17 cellular contexts compared by ENCODE assay signal in the genomic region with DNA sequence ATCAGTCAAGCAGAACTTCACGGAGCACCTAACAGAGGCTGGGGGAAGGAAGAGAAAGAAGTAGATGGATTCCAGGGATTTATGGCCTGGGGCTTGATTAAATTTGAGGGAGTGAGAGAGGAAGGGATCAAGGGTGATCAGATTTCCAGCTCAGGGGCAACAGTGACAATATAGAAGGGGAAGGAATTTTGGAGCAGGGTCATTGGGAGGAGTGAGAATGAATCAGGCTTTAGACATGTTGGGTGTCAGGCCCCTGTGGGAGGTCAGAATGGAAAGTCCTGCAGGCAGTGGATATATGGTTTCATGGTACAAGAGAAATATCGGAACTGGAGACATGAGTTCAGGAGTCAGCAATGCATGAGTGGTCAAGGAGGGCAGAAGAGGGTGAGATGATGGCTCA.
"Had no signal": no experiment of that assay in that cellular context is flagged by ENCODE, and none has a peak within 500 bp of the region (broad histone marks: within the 10 kb centered on the region; RNA-seq: fewer than 3 reads in every experiment).

No MANE protein-coding gene starts in this region.

- H3K27ac Mint-ChIP-seq: activated naive CD8-positive, alpha-beta T cell treated with anti-CD3 and anti-CD28 coated beads, Interleukin-2, amount 10 ng/mL, durations not matched to agents 7 days and 5 days had no signal

- H3K27me3 ChIP-seq: hepatocyte, upper lobe of right lung had no signal

- H3K36me3 ChIP-seq: esophagus muscularis mucosa, spleen, thoracic aorta, upper lobe of right lung had no signal

- ATAC-seq: sciatic nerve had no signal

- H3K79me2 ChIP-seq: hepatocyte had no signal

- H3K27ac ChIP-seq: coronary artery, esophagus muscularis mucosa, hepatocyte, spleen, thoracic aorta, upper lobe of right lung had no signal

- H3K9me3 ChIP-seq: esophagus muscularis mucosa, spleen, thoracic aorta, upper lobe of right lung had no signal

- DNase-seq: activated CD4-positive, CD25-positive, alpha-beta regulatory T cell treated with anti-CD3 and anti-CD28 coated beads, Interleukin-2, amount 50 U/mL, for 72 hours; activated naive CD4-positive, alpha-beta T cell; activated naive CD8-positive, alpha-beta T cell treated with anti-CD3 and anti-CD28 coated beads, Interleukin-2, amount 10 ng/mL, durations not matched to agents 7 days and 5 days; activated T-cell treated with anti-CD3 and anti-CD28 coated beads for 4 hours; kidney glomerular epithelial cell; spleen; stimulated activated CD4-positive, alpha-beta T cell treated with anti-CD3 and anti-CD28 coated beads, Interleukin-1b, Interleukin-23, amount 100 ng/mL, for 48 hours; T-helper 9 cell; upper lobe of right lung had no signal

- H3K4me3 ChIP-seq: coronary artery, esophagus muscularis mucosa, hepatocyte, spleen, thoracic aorta, upper lobe of right lung had no signal

- H3K4me2 ChIP-seq: hepatocyte had no signal

- H3K36me3 Mint-ChIP-seq: activated naive CD8-positive, alpha-beta T cell treated with anti-CD3 and anti-CD28 coated beads, Interleukin-2, amount 10 ng/mL, durations not matched to agents 7 days and 5 days; brain had no signal

- H2AFZ ChIP-seq: hepatocyte had no signal

- H3K9me3 Mint-ChIP-seq: activated naive CD8-positive, alpha-beta T cell treated with anti-CD3 and anti-CD28 coated beads, Interleukin-2, amount 10 ng/mL, durations not matched to agents 7 days and 5 days; brain; central memory CD8-positive, alpha-beta T cell; nephron had no signal

- H3K4me3 Mint-ChIP-seq: activated naive CD8-positive, alpha-beta T cell treated with anti-CD3 and anti-CD28 coated beads, Interleukin-2, amount 10 ng/mL, durations not matched to agents 7 days and 5 days; brain; central memory CD8-positive, alpha-beta T cell; nephron had no signal
